21 cellular contexts compared by ENCODE assay signal in the genomic region with DNA sequence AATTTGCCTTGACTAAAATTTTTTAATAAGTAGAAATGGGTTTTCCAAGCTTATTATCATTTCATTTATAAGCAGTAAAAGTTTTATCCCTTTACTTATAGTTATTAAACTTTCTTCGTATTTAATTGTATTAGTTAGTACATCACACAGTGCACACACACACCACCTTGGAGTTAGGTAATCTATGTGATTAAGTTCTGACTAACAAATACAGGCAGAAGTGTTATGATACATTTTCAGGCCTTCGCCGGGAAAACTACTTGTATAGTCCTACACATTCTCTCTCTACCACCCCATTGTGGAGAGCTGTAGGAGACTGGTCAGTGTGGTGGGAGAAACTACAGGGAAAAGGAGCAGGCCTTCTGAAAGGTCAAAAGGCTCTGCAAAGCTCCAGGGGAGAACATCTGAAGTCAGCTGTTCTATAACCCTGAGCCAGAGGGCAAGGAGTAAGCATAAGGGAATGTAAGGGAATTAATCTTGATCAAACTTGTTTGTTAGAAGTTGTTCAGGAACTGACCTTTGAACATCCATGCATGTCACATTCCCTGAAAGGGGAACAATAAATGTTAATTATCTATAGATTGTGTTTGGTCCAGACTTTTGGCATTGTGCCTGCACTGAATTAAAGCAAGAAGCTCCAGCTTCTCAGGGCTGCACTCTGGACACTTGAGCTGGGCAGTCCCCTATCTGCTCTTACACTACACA.
DNase-seq lines count a peak whose midpoint lies in the region; ATAC-seq and TF ChIP-seq lines count a peak whose summit lies in the region.
"Had no signal": no experiment of that assay in that cellular context is flagged by ENCODE, and none has a peak within 500 bp of the region (broad histone marks: within the 10 kb centered on the region; RNA-seq: fewer than 3 reads in every experiment).

No MANE protein-coding gene starts in this region.

- BruUV-seq in MCF 10A (replicated peaks; lab: Mats Ljungman, UMichigan), result no TSS peak

- no peak overlapping the region for H3K27ac ChIP-seq in breast epithelium
- peak overlapping the region; percentile 60 for H3K27ac ChIP-seq in colonic mucosa
- H3K27ac ChIP-seq in transverse colon, result peak overlapping the region; percentile 33 to 80 (median 62)
- H3K27ac ChIP-seq: A549, C4-2B, psoas muscle, tibial nerve had no signal

- no peak overlapping the region for H3K27ac Mint-ChIP-seq in MCF 10A (ENCODE audit: low read depth, unreplicated experiment)
- H3K27ac Mint-ChIP-seq: activated naive CD4-positive, alpha-beta T cell treated with anti-CD3 and anti-CD28 coated beads for 36 hours; immature natural killer cell; natural killer cell; stimulated activated naive B cell treated with anti-CD40 and anti-IgM and Interleukin-4, amounts not matched to agents 10 μg/mL and 1 μg/mL and 100 μg/mL, for 72 hours had no signal

- H3K4me3 Mint-ChIP-seq in MCF 10A (ENCODE audit: unreplicated experiment), result no peak overlapping the region
- H3K4me3 Mint-ChIP-seq: activated naive CD4-positive, alpha-beta T cell treated with anti-CD3 and anti-CD28 coated beads for 36 hours; immature natural killer cell; natural killer cell; stimulated activated naive B cell treated with anti-CD40 and anti-IgM and Interleukin-4, amounts not matched to agents 10 μg/mL and 1 μg/mL and 100 μg/mL, for 72 hours had no signal

- ATAC-seq in left colon, result peak; percentile 99
- ATAC-seq: A549; natural killer cell; psoas muscle; stimulated activated naive B cell treated with anti-CD40 and anti-IgM and Interleukin-4, amounts not matched to agents 10 μg/mL and 1 μg/mL and 100 μg/mL, for 72 hours had no signal

- no peak overlapping the region for H3K9ac ChIP-seq in colonic mucosa (ENCODE audit: low read depth in 2 of 2, low read length in 2 of 2)

- TF ChIP-seq POLR2A in breast epithelium (IDR thresholded peaks at IDR 0.05), result no peak
- TF ChIP-seq POLR2A in transverse colon (IDR thresholded peaks at IDR 0.05), result no peak

- DNase-seq in MCF 10A (ENCODE audit: unreplicated experiment), result peak; percentile 22
- no peak for DNase-seq in breast epithelium (ENCODE audit: low spot score in 2 of 2)
- peak; percentile 76 for DNase-seq in colonic mucosa
- peak; percentile 57 to 61 for DNase-seq in left colon
- DNase-seq in transverse colon, result peak; percentile 56
- DNase-seq in mesenteric fat pad (ENCODE audit: low spot score), result no peak
- DNase-seq in 8988T, result no peak
- no peak for DNase-seq in pons (ENCODE audit: low spot score)
- DNase-seq: activated CD4-positive, alpha-beta T cell treated with anti-CD3 and anti-CD28 coated beads, Interleukin-2, amount 50 U/mL, for 1 hour; activated naive CD4-positive, alpha-beta T cell treated with anti-CD3 and anti-CD28 coated beads for 36 hours; immature natural killer cell; IMR-90; natural killer cell; NCI-H1694 treated with DMSO at 0.1 percent for 48 hours; NCI-H2227 treated with DMSO at 0.1 percent for 48 hours; psoas muscle; stimulated activated naive B cell treated with anti-CD40 and anti-IgM and Interleukin-4, amounts not matched to agents 10 μg/mL and 1 μg/mL and 100 μg/mL, for 72 hours had no signal

- peaks cover 5 to 9% of the 10 kb centered on the region in 2 donors for H3K9me3 ChIP-seq in breast epithelium
- no peaks in the 10 kb centered on the region for H3K9me3 ChIP-seq in colonic mucosa
- H3K9me3 ChIP-seq in transverse colon, result peaks cover 0 to 7% of the 10 kb centered on the region in 2 donors
- H3K9me3 ChIP-seq: A549, psoas muscle had no signal

- H3K4me1 ChIP-seq in breast epithelium (no peaks in the 10 kb centered on the region), colonic mucosa (no peaks in the 10 kb centered on the region), transverse colon (peaks cover 0 to 14% (median 6%) of the 10 kb centered on the region in 4 donors)
- H3K4me1 ChIP-seq: A549, psoas muscle, tibial nerve had no signal

- CTCF ChIA-PET in MCF 10A (lab: Yijun Ruan, JAX), result interaction anchor here (0.9 kb wide), 1 partner anchor 679 kb away, joined by 3 read pairs; no protein-coding TSS in a partner anchor

- POLR2A ChIA-PET in MCF 10A (lab: Yijun Ruan, JAX), result interaction anchor here (0.7 to 1.0 kb wide), 2 partner anchors 10 to 330 kb away, joined by 3 read pairs; no protein-coding TSS in a partner anchor

- peaks cover 6% of the 10 kb centered on the region for H3K4me1 Mint-ChIP-seq in MCF 10A (ENCODE audit: insufficient read depth, unreplicated experiment)
- H3K4me1 Mint-ChIP-seq: immature natural killer cell; natural killer cell; stimulated activated naive B cell treated with anti-CD40 and anti-IgM and Interleukin-4, amounts not matched to agents 10 μg/mL and 1 μg/mL and 100 μg/mL, for 72 hours had no signal

- peaks cover 5% of the 10 kb centered on the region for H3K36me3 Mint-ChIP-seq in MCF 10A (ENCODE audit: insufficient read depth, unreplicated experiment)
- H3K36me3 Mint-ChIP-seq: natural killer cell had no signal

- H3K36me3 ChIP-seq in breast epithelium (no peaks in the 10 kb centered on the region), colonic mucosa (no peaks in the 10 kb centered on the region), transverse colon (no peaks in the 10 kb centered on the region)

- TF ChIP-seq EP300 in transverse colon (IDR thresholded peaks at IDR 0.05; ENCODE audit: low read depth), result no peak

- H3K27me3 Mint-ChIP-seq in MCF 10A (ENCODE audit: insufficient read depth, unreplicated experiment), result no peaks in the 10 kb centered on the region
- H3K27me3 Mint-ChIP-seq: stimulated activated naive B cell treated with anti-CD40 and anti-IgM and Interleukin-4, amounts not matched to agents 10 μg/mL and 1 μg/mL and 100 μg/mL, for 72 hours had no signal

- TF ChIP-seq CTCF in MCF 10A (IDR thresholded peaks at IDR 0.05; ENCODE audit: unreplicated experiment) (no peak), breast epithelium (IDR thresholded peaks at IDR 0.05) (no peak), colonic mucosa (IDR thresholded peaks at IDR 0.05) (no peak), transverse colon (IDR thresholded peaks at IDR 0.05) (no peak)

- H3K4me3 ChIP-seq in breast epithelium (no peak overlapping the region), colonic mucosa (no peak overlapping the region), transverse colon (no peak overlapping the region)
- H3K4me3 ChIP-seq: A549, lung, psoas muscle, tibial nerve had no signal

- no peaks in the 10 kb centered on the region for H3K27me3 ChIP-seq in breast epithelium
- no peaks in the 10 kb centered on the region for H3K27me3 ChIP-seq in colonic mucosa
- no peaks in the 10 kb centered on the region for H3K27me3 ChIP-seq in transverse colon
- H3K27me3 ChIP-seq: tibial nerve had no signal

- in situ Hi-C loops in transverse colon (cut with MboI; ENCODE audit: low pct_ligation_motif_present in 1 of 4, low pct_unique_long_range_greater_than_20kb in 1 of 4, low sequenced_read_pairs in 3 of 4), result no loop called here

- peaks cover 9% of the 10 kb centered on the region for H3K9me3 Mint-ChIP-seq in MCF 10A (ENCODE audit: unreplicated experiment)

- 50 to 55% methylated on average over 1 to 3 of the region's 3 CpGs for WGBS in transverse colon (ENCODE audit: low coverage in 1 of 2), 2 donors

- intact Hi-C loops in MCF 10A (cut with micrococcal nuclease) (no loop called here), breast epithelium (cut with DNase I; ENCODE audit: low total_unique reads) (no loop called here), colonic mucosa (cut with DNase I) (no loop called here), left colon (cut with DNase I, micrococcal nuclease) (no loop called here), transverse colon (cut with DNase I; ENCODE audit: low total_unique reads) (no loop called here)

Comparison
In these comparisons a context has a peak if more than half of its experiments do, and no peak if none do; other contexts are left out.
1. DNase-seq: peak in MCF 10A (single experiment), colonic mucosa (single experiment), left colon (2 of 2) and transverse colon (single experiment); none in breast epithelium (0 of 2), mesenteric fat pad (single experiment), 8988T (single experiment) and pons (single experiment).
2. H3K27ac ChIP-seq: peak in colonic mucosa (single experiment) and transverse colon (4 of 4); none in breast epithelium (0 of 2).